In the genomic region with DNA sequence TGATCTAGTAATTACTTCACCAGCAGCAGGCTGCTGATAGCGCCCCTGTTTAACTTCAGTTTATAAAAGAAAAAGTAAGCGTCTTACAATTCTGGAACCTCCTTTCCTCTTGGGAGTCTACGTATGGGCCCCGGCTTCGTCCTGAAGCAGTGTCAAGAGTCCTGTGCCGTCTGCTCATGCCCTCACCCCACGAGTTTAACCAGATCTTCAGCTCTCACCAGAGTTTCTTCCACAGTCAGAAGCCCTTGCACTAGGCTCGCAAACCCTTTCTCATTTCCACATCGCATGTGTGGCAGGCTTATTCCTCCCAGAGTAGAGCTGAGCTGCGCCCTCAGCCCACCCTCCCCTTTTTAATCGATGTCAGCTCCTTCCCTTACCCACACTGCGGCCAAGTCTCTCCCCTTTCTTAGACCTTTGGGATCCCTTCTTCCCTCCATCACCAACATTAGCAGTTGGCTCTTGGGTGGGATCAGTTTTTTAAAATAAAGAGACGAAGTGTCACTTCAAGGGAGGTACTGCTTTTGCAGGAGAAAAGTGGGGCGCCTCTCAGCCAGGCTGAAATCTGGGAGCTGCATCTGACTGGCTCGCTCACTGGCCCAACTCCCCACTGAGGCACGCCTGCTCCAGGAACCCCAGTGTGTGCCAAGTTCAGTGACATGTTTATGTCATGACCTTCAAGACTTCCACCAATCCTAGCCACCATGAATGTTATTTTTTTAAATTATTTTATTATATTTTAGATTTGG, we compare ENCODE assay signal across 22 cellular contexts.
DNase-seq lines count a peak whose midpoint lies in the region; ATAC-seq and TF ChIP-seq lines count a peak whose summit lies in the region.
"Had no signal": no experiment of that assay in that cellular context is flagged by ENCODE, and none has a peak within 500 bp of the region (broad histone marks: within the 10 kb centered on the region; RNA-seq: fewer than 3 reads in every experiment).

No MANE protein-coding gene starts in this region.

- H3K4me3 ChIP-seq in GM23248, result no peak overlapping the region
- no peak overlapping the region for H3K4me3 ChIP-seq in CD8-positive, alpha-beta T cell (ENCODE audit: low read depth, low read length)
- no peak overlapping the region for H3K4me3 ChIP-seq in sigmoid colon
- H3K4me3 ChIP-seq: A549, BLaER1, GM12878, GM23338, Peyer's patch had no signal

- H4K20me1 ChIP-seq in GM23248 (ENCODE audit: insufficient read depth), result no peaks in the 10 kb centered on the region
- H4K20me1 ChIP-seq: BLaER1 had no signal

- no peaks in the 10 kb centered on the region for H3K9me3 Mint-ChIP-seq in glutamatergic neuron (ENCODE audit: unreplicated experiment)
- no peaks in the 10 kb centered on the region for H3K9me3 Mint-ChIP-seq in CD8-positive, alpha-beta T cell
- H3K9me3 Mint-ChIP-seq: CD4-positive, alpha-beta memory T cell; GM23338 had no signal

- H3K79me2 ChIP-seq in GM23248 (ENCODE audit: insufficient read depth), result no peaks in the 10 kb centered on the region

- H3K27me3 ChIP-seq in GM23248 (replicated peaks; ENCODE audit: insufficient read depth) (no peaks in the 10 kb centered on the region), sigmoid colon (no peaks in the 10 kb centered on the region)
- no peaks in the 10 kb centered on the region for H3K27me3 ChIP-seq in CD8-positive, alpha-beta T cell (ENCODE audit: insufficient read depth, low read length)
- H3K27me3 ChIP-seq: BLaER1, Peyer's patch had no signal

- WGBS in GM23248 (ENCODE audit: low coverage in 1 of 2, low lambda C conversion rate in 2 of 2, missing lambda C conversion rate in 2 of 2), 2 experiments, result 73 to 77% methylated on average over 16 of the region's 16 CpGs
- WGBS in sigmoid colon, 2 donors, result 93 to 96% methylated on average over 16 of the region's 16 CpGs

- CTCF ChIA-PET in CD8-positive, alpha-beta T cell (lab: Charles Lee), result interaction anchor here (1.1 to 3.0 kb wide), 2 partner anchors 34 to 139 kb away, joined by 4 to 11 read pairs; no protein-coding TSS in a partner anchor

- peaks cover 4% of the 10 kb centered on the region for H3K36me3 Mint-ChIP-seq in glutamatergic neuron (ENCODE audit: unreplicated experiment)
- peaks cover 19% of the 10 kb centered on the region for H3K36me3 Mint-ChIP-seq in CD8-positive, alpha-beta T cell

- H3K9me2 ChIP-seq in GM23248 (ENCODE audit: insufficient read depth), result no peaks in the 10 kb centered on the region

- in situ Hi-C loops in GM23248 (cut with MboI), result no loop called here

- H3K4me1 ChIP-seq in GM23248 (ENCODE audit: insufficient read depth), result peaks cover 8% of the 10 kb centered on the region
- no peaks in the 10 kb centered on the region for H3K4me1 ChIP-seq in CD8-positive, alpha-beta T cell (ENCODE audit: insufficient read depth, low read length)
- H3K4me1 ChIP-seq in sigmoid colon, result peaks cover 0 to 9% (median 0%) of the 10 kb centered on the region in 4 donors
- H3K4me1 ChIP-seq: A549, Peyer's patch had no signal

- intact Hi-C loops in sciatic nerve (cut with DNase I), result no loop called here
- intact Hi-C loops in CD8-positive, alpha-beta T cell (cut with DNase I, micrococcal nuclease), result no loop called here
- intact Hi-C loops in sigmoid colon (cut with DNase I), result no loop called here

- ATAC-seq in sciatic nerve, result no peak
- ATAC-seq in CD8-positive, alpha-beta T cell, result no peak
- ATAC-seq: A549, GM12878, GM23338, HepG2 had no signal

- POLR2A ChIA-PET in CD8-positive, alpha-beta T cell (lab: Charles Lee), result no interaction called here

- DNase-seq in GM23248 (no peak), glutamatergic neuron (no peak), sciatic nerve (ENCODE audit: low spot score) (peak; percentile 50), sigmoid colon (no peak)
- peak; percentile 34 for DNase-seq in activated CD8-positive, alpha-beta memory T cell treated with anti-CD3 and anti-CD28 coated beads, Interleukin-2, amount 50 U/mL, for 48 hours
- no peak for DNase-seq in CD8-positive, alpha-beta T cell
- no peak for DNase-seq in stimulated activated CD4-positive, alpha-beta T cell treated with anti-CD3 and anti-CD28 coated beads, Interleukin-1b, Interleukin-23, amount 100 ng/mL, for 48 hours
- DNase-seq: Calu3; CD4-positive, alpha-beta memory T cell; EL; KBM-7; NCI-H1105; NCI-H1694; NCI-H2081 treated with DMSO at 0.1 percent for 48 hours; NCI-H446 treated with DMSO at 0.1 percent for 48 hours; NCI-H69 had no signal

- peak overlapping the region; percentile 51 for H2AFZ ChIP-seq in GM23248
- H2AFZ ChIP-seq: GM23338 had no signal

- no peaks in the 10 kb centered on the region for H3K27me3 Mint-ChIP-seq in glutamatergic neuron (ENCODE audit: unreplicated experiment)
- H3K27me3 Mint-ChIP-seq in CD8-positive, alpha-beta T cell (ENCODE audit: low read depth), result no peaks in the 10 kb centered on the region
- H3K27me3 Mint-ChIP-seq: CD4-positive, alpha-beta memory T cell had no signal

- H3K27ac Mint-ChIP-seq in glutamatergic neuron (ENCODE audit: unreplicated experiment), result no peak overlapping the region
- H3K27ac Mint-ChIP-seq in CD8-positive, alpha-beta T cell, result no peak overlapping the region
- H3K27ac Mint-ChIP-seq: GM23338 had no signal

- no peak for TF ChIP-seq EP300 in sigmoid colon (IDR thresholded peaks at IDR 0.05)

- peaks cover 23% of the 10 kb centered on the region for H3K4me1 Mint-ChIP-seq in glutamatergic neuron (ENCODE audit: low read depth, unreplicated experiment)
- peaks cover 17% of the 10 kb centered on the region for H3K4me1 Mint-ChIP-seq in CD8-positive, alpha-beta T cell (ENCODE audit: low read depth)

- H3K9ac ChIP-seq in GM23248, result no peak overlapping the region
- H3K9ac ChIP-seq: BLaER1 had no signal

- no peak for TF ChIP-seq CTCF in glutamatergic neuron (IDR thresholded peaks at IDR 0.05; ENCODE audit: partially characterized antibody, unreplicated experiment)
- no peak for TF ChIP-seq CTCF in CD8-positive, alpha-beta T cell (IDR thresholded peaks at IDR 0.05)
- no peak for TF ChIP-seq CTCF in sigmoid colon (IDR thresholded peaks at IDR 0.05)

- peak overlapping the region; percentile 12 for H3K4me2 ChIP-seq in GM23248 (ENCODE audit: unreplicated experiment)
- H3K4me2 ChIP-seq: A549, GM23338 had no signal

- no peaks in the 10 kb centered on the region for H3F3A ChIP-seq in GM23248 (ENCODE audit: insufficient read depth)

- no peaks in the 10 kb centered on the region; the same call in 1 of the 2 replicates for H3K36me3 ChIP-seq in GM23248 (ENCODE audit: low read depth)
- H3K36me3 ChIP-seq in CD8-positive, alpha-beta T cell (ENCODE audit: insufficient read depth, low read length), result no peaks in the 10 kb centered on the region
- H3K36me3 ChIP-seq in sigmoid colon, result peaks cover 0 to 22% (median 0%) of the 10 kb centered on the region in 4 donors
- H3K36me3 ChIP-seq: Peyer's patch had no signal

- no peak overlapping the region for H3K27ac ChIP-seq in GM23248
- H3K27ac ChIP-seq in CD8-positive, alpha-beta T cell (ENCODE audit: low read depth, low read length), result no peak overlapping the region
- H3K27ac ChIP-seq in sigmoid colon, result no peak overlapping the region
- H3K27ac ChIP-seq: A549, BLaER1, Peyer's patch had no signal

- H3K9me3 ChIP-seq in GM23248 (ENCODE audit: low read depth), result no peaks in the 10 kb centered on the region
- H3K9me3 ChIP-seq in CD8-positive, alpha-beta T cell (ENCODE audit: low read length), result no peaks in the 10 kb centered on the region
- no peaks in the 10 kb centered on the region for H3K9me3 ChIP-seq in sigmoid colon
- H3K9me3 ChIP-seq: A549, BLaER1, Peyer's patch had no signal

- H3K4me3 Mint-ChIP-seq in glutamatergic neuron (ENCODE audit: unreplicated experiment), result peak overlapping the region; percentile 34
- no peak overlapping the region for H3K4me3 Mint-ChIP-seq in CD8-positive, alpha-beta T cell
- H3K4me3 Mint-ChIP-seq: CD4-positive, alpha-beta memory T cell; GM23338 had no signal

- no peak for TF ChIP-seq POLR2A in sigmoid colon (IDR thresholded peaks at IDR 0.05)

Comparison
In these comparisons a context has a peak if more than half of its experiments do, and no peak if none do; other contexts are left out.
1. DNase-seq: peak in activated CD8-positive, alpha-beta memory T cell treated with anti-CD3 and anti-CD28 coated beads, Interleukin-2, amount 50 U/mL, for 48 hours (single experiment) and sciatic nerve (single experiment); none in GM23248 (single experiment), glutamatergic neuron (single experiment), CD8-positive, alpha-beta T cell (0 of 7), stimulated activated CD4-positive, alpha-beta T cell treated with anti-CD3 and anti-CD28 coated beads, Interleukin-1b, Interleukin-23, amount 100 ng/mL, for 48 hours (single experiment) and sigmoid colon (single experiment).